Comparison of ENCODE assay signal across 1 cellular context in genomic region chr9:137578518-137579258, GRCh38.
A peak's percentile ranks its signal among the peaks of the same experiment; 100 is the strongest.
TF ChIP-seq lines count a peak whose summit lies in the region.

Gene DPH7, minus strand, starts transcription at chr9:137578925. Its CDS starts 148 bp downstream, at chr9:137578777.

TF ChIP-seq in K562, 482 proteins besides CTCF, POLR2A, EP300 and RAD21 (continued from another document and continues in another):
- TF ChIP-seq CHD7 (IDR thresholded peaks at IDR 0.05; ENCODE audit: low read depth, low read length) (no peak), TBL1XR1 (IDR thresholded peaks at IDR 0.05; ENCODE audit: low read length in 2 of 2) (peak in 1 of 2 experiments; percentile 67; a peak in 1 of 4 replicates), ZNF79 (CRISPR knock-in tag; IDR thresholded peaks at IDR 0.05; ENCODE audit: low read depth) (no peak), NR4A1 (CRISPR knock-in tag; IDR thresholded peaks at IDR 0.05) (no peak), NR4A1 (tag; IDR thresholded peaks at IDR 0.05) (no peak), ZNF12 (CRISPR knock-in tag; IDR thresholded peaks at IDR 0.05) (no peak), TCF3 (CRISPR knock-in tag; IDR thresholded peaks at IDR 0.05) (peak; percentile 42; the same call in 1 of the 2 replicates), TCF7 (IDR thresholded peaks at IDR 0.05; ENCODE audit: borderline replicate concordance) (no peak; the same call in 1 of the 2 replicates), ATF6 (CRISPR knock-in tag; IDR thresholded peaks at IDR 0.05) (no peak; the same call in 1 of the 2 replicates), MBD2 (IDR thresholded peaks at IDR 0.05; ENCODE audit: borderline replicate concordance, low read depth) (peak; percentile 57; the same call in 1 of the 2 replicates), ZNF280B (CRISPR knock-in tag; IDR thresholded peaks at IDR 0.05) (no peak), MYNN (IDR thresholded peaks at IDR 0.05) (no peak), MYNN (CRISPR knock-in tag; IDR thresholded peaks at IDR 0.05) (no peak), MXI1 (IDR thresholded peaks at IDR 0.05; ENCODE audit: low read depth, low read length) (peak; percentile 21; the same call in 1 of the 2 replicates), GTF2B (IDR thresholded peaks at IDR 0.05; ENCODE audit: extremely low read depth, insufficient read length) (no peak), ZNF121 (CRISPR knock-in tag; conservative IDR thresholded peaks at IDR 0.05) (no peak), ZNF407 (IDR thresholded peaks at IDR 0.05; ENCODE audit: low read depth) (no peak), FOXK2 (conservative IDR thresholded peaks at IDR 0.05 in 1 of 2, IDR thresholded peaks at IDR 0.05 in 1 of 2; ENCODE audit: low read depth in 2 of 2) (0 out of 4 replicates have a peak, but pooled peaks of 1 of the 2 experiments have one; percentile 31), ZNF263 (CRISPR knock-in tag; IDR thresholded peaks at IDR 0.05; ENCODE audit: borderline replicate concordance) (peak; percentile 15; the same call in 1 of the 2 replicates), SAFB2 (IDR thresholded peaks at IDR 0.05; ENCODE audit: borderline replicate concordance, low read depth, low read length, severe bottlenecking) (no peak), ZNF444 (CRISPR knock-in tag; IDR thresholded peaks at IDR 0.05) (no peak), FOXA1 (IDR thresholded peaks at IDR 0.05; ENCODE audit: borderline replicate concordance) (no peak), NELFE (IDR thresholded peaks at IDR 0.05; ENCODE audit: insufficient read depth, insufficient read length) (no peak), SMAD1 (IDR thresholded peaks at IDR 0.05; ENCODE audit: low read depth, low read length, partially characterized antibody) (no peak), POLR2G (IDR thresholded peaks at IDR 0.05; ENCODE audit: low read depth, low read length) (peak; percentile 95), NFE2 (IDR thresholded peaks at IDR 0.05; ENCODE audit: low read depth) (peak; percentile 22; the same call in 1 of the 2 replicates), ZBED1 (IDR thresholded peaks at IDR 0.05) (no peak), HNRNPH1 (optimal IDR thresholded peaks at IDR 0.05; ENCODE audit: low read depth, low read length) (no peak), MEF2A (IDR thresholded peaks at IDR 0.05; ENCODE audit: control insufficient read depth, low read depth, low read length) (no peak), NONO (IDR thresholded peaks at IDR 0.05; ENCODE audit: low read depth in 2 of 2, low read length in 1 of 2) (peak; percentile 77 to 88; a peak in 3 of 4 replicates), ZNF280A (IDR thresholded peaks at IDR 0.05; ENCODE audit: low read depth, partially characterized antibody) (no peak)
